11 cellular contexts compared by ENCODE assay signal in the genomic region with DNA sequence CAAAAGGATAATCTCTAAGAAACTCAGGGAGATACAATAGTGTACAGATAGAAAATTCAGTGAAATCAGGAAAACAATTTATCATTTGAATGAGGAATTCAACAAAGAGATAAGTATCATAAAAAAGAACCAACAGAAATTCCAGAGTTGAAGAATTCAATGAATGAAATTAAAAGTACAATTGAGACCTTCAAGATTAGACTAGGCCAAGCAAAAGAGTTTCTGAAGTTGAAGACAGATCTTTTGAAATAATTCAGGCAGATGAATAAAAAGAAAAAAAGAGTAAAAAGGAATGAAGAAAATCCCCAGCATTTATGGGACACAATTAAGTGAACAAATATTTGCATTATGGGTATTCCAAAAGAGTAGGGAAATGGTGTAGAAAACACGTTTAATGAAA.
"Had no signal": no experiment of that assay in that cellular context is flagged by ENCODE, and none has a peak within 500 bp of the region (broad histone marks: within the 10 kb centered on the region; RNA-seq: fewer than 3 reads in every experiment).

No MANE protein-coding gene starts in this region.

- H3K4me2 ChIP-seq: GM23338 had no signal

- H3K27ac Mint-ChIP-seq: GM23338, H9, HFFc6 had no signal

- ATAC-seq: GM23338, HCT116 had no signal

- H3K9me3 ChIP-seq: HAP-1 had no signal

- H3K36me3 ChIP-seq: HAP-1 had no signal

- FAIRE-seq: H1, H54 had no signal

- H3K4me1 Mint-ChIP-seq: GM23338, H9 had no signal

- H3K4me1 ChIP-seq: HAP-1 had no signal

- H2AFZ ChIP-seq: GM23248, GM23338 had no signal

- H3K4me3 ChIP-seq: GM23248, GM23338, HAP-1 had no signal

- H3K27ac ChIP-seq: GM23248 had no signal

- H3K4me3 Mint-ChIP-seq: GM23338, H9, HFFc6 had no signal

- DNase-seq: GM23248, GOT3, H7, H9, HCEC 1CT, HFFc6 had no signal

- H3K9ac ChIP-seq: GM23248 had no signal
